ENCODE assay signal across 1 cellular context in genomic region chr10:22518167-22518724, GRCh38.
TF ChIP-seq lines count a peak whose summit lies in the region.

No MANE protein-coding gene starts in this region.

TF ChIP-seq in HEK293, 187 proteins besides CTCF, POLR2A, EP300 and RAD21 (continued from another document):
- TF ChIP-seq HIC1 (tag by site-specific recombination; IDR thresholded peaks at IDR 0.05) (peak; percentile 33; the same call in 1 of the 2 replicates), ZNF558 (tag by site-specific recombination; IDR thresholded peaks at IDR 0.05) (0 out of 2 replicates have a peak, but pooled peaks have one; percentile 17), ZNF362 (tag by site-specific recombination; IDR thresholded peaks at IDR 0.05) (peak; percentile 46; the same call in 1 of the 2 replicates), ZBTB21 (tag by site-specific recombination; IDR thresholded peaks at IDR 0.05) (peak; percentile 52; the same call in 1 of the 2 replicates), ZNF184 (tag by site-specific recombination; IDR thresholded peaks at IDR 0.05) (peak; percentile 25; the same call in 1 of the 2 replicates), GLIS2 (tag by site-specific recombination; IDR thresholded peaks at IDR 0.05) (no peak), ZSCAN5A (tag by site-specific recombination; IDR thresholded peaks at IDR 0.05) (no peak), ZBTB17 (tag by site-specific recombination; IDR thresholded peaks at IDR 0.05) (0 out of 2 replicates have a peak, but pooled peaks have one; percentile 24), SETDB1 (IDR thresholded peaks at IDR 0.05; ENCODE audit: insufficient read length, low read length) (peak; percentile 64), ZNF549 (tag by site-specific recombination; IDR thresholded peaks at IDR 0.05) (no peak), PRDM1 (tag by site-specific recombination; IDR thresholded peaks at IDR 0.05) (no peak), ZNF280D (tag by site-specific recombination; IDR thresholded peaks at IDR 0.05) (no peak), ZFP37 (tag by site-specific recombination; IDR thresholded peaks at IDR 0.05) (0 out of 2 replicates have a peak, but pooled peaks have one; percentile 25), OSR2 (tag by site-specific recombination; IDR thresholded peaks at IDR 0.05) (peak; percentile 14; the same call in 1 of the 2 replicates), ZNF629 (tag by site-specific recombination; IDR thresholded peaks at IDR 0.05) (peak; percentile 84), ZSCAN4 (tag by site-specific recombination; IDR thresholded peaks at IDR 0.05) (no peak), IKZF3 (tag by site-specific recombination; IDR thresholded peaks at IDR 0.05) (no peak), ZNF433 (tag by site-specific recombination; IDR thresholded peaks at IDR 0.05; ENCODE audit: low read depth) (no peak), SP7 (tag by site-specific recombination; IDR thresholded peaks at IDR 0.05) (peak; percentile 63; the same call in 1 of the 2 replicates), ZNF266 (tag by site-specific recombination; IDR thresholded peaks at IDR 0.05; ENCODE audit: low read depth) (no peak), PRDM4 (tag by site-specific recombination; IDR thresholded peaks at IDR 0.05) (no peak), ZNF664 (tag by site-specific recombination; IDR thresholded peaks at IDR 0.05) (0 out of 2 replicates have a peak, but pooled peaks have one; percentile 32), ZNF837 (tag by site-specific recombination; IDR thresholded peaks at IDR 0.05) (no peak), ZNF366 (tag by site-specific recombination; conservative IDR thresholded peaks at IDR 0.05) (peak; percentile 62), ZNF394 (tag by site-specific recombination; IDR thresholded peaks at IDR 0.05; ENCODE audit: borderline replicate concordance) (peak; percentile 55; the same call in 1 of the 2 replicates)
